8 cellular contexts compared by ENCODE assay signal in genomic region chr7:77696643-77697534, GRCh38. TPM values are rescaled to one million over a fixed set of nuclear protein-coding genes. Genes with fewer than 3 reads are reported as not detected.
DNase-seq lines count a peak whose midpoint lies in the region; ATAC-seq and TF ChIP-seq lines count a peak whose summit lies in the region.

No MANE protein-coding gene starts in this region.

- H3K27me3 Mint-ChIP-seq in GM23338 (ENCODE audit: insufficient read depth, low read depth, poor library complexity) = peaks cover 8% of the 10 kb centered on the region

- ATAC-seq in GM23338 (peak; percentile 51), heart right ventricle (peak; percentile 46 to 82 (median 62))

- H4K20me1 ChIP-seq in DOHH2 (ENCODE audit: control insufficient read depth, insufficient read depth, low read depth, low read length) (peaks cover 34% of the 10 kb centered on the region), GM23338 (replicated peaks; ENCODE audit: insufficient read depth) (peaks cover 23% of the 10 kb centered on the region)

- no peaks in the 10 kb centered on the region for H3K9me3 Mint-ChIP-seq in GM23338

- intact Hi-C loops in heart right ventricle (cut with DNase I) (loop anchor here in 2 of 10 donors (5.0 kb wide), 2 partner anchors 40 to 160 kb away; partner anchors contain the start of gene PTPN12 (in 1 of the 2)), posterior vena cava (cut with DNase I) (no loop called here), uterus (cut with DNase I; ENCODE audit: low total_unique reads) (no loop called here)

- TF ChIP-seq CTCF in DOHH2 (IDR thresholded peaks at IDR 0.05; ENCODE audit: low read depth, low read length, poor library complexity, severe bottlenecking) (peak; percentile 19), GM23338 (conservative IDR thresholded peaks at IDR 0.05; ENCODE audit: low read depth in 2 of 2) (no peak), LNCaP clone FGC (IDR thresholded peaks at IDR 0.05; ENCODE audit: control insufficient read depth, extremely low read depth, insufficient read depth) (0 out of 2 replicates have a peak, but pooled peaks have one; percentile 12), heart right ventricle (IDR thresholded peaks at IDR 0.05) (peak in 2 of 9 donors; percentile 3 to 17), uterus (IDR thresholded peaks at IDR 0.05) (no peak)

- H3K4me3 ChIP-seq in DOHH2 (ENCODE audit: low read length) = peak overlapping the region; percentile 95
- H3K4me3 ChIP-seq in GM23338 = peak overlapping the region; percentile 98
- H3K4me3 ChIP-seq in LNCaP clone FGC (ENCODE audit: low read depth, low read length) = peak overlapping the region; percentile 99
- peak overlapping the region; percentile 77 to 100 (median 97) for H3K4me3 ChIP-seq in heart right ventricle
- peak overlapping the region; percentile 73 to 96 for H3K4me3 ChIP-seq in uterus

- peak overlapping the region; percentile 74 for H3K27ac ChIP-seq in DOHH2 (ENCODE audit: low read depth, low read length)
- peak overlapping the region; percentile 80 for H3K27ac ChIP-seq in GM23338 (ENCODE audit: low read depth)
- peak overlapping the region; percentile 90 to 99 (median 96) for H3K27ac ChIP-seq in heart right ventricle
- peak overlapping the region; percentile 92 to 97 for H3K27ac ChIP-seq in uterus

- peaks cover 14% of the 10 kb centered on the region for H3F3A ChIP-seq in DOHH2 (ENCODE audit: control insufficient read depth, insufficient read depth)
- no peaks in the 10 kb centered on the region for H3F3A ChIP-seq in GM23338 (replicated peaks; ENCODE audit: low read depth)

- H2AFZ ChIP-seq in GM23338 = peak overlapping the region; percentile 90

- H3K27ac Mint-ChIP-seq in GM23338 = peak overlapping the region; percentile 94

- H3K36me3 Mint-ChIP-seq in GM23338 (ENCODE audit: low read depth) = peaks cover 10% of the 10 kb centered on the region

- H3K79me2 ChIP-seq in DOHH2 (ENCODE audit: control insufficient read depth, low read length) (peaks cover 94% of the 10 kb centered on the region), GM23338 (replicated peaks; ENCODE audit: insufficient read depth) (peaks cover 94% of the 10 kb centered on the region)

- H3K27me3 ChIP-seq in DOHH2 (ENCODE audit: control insufficient read depth, low read length) (no peaks in the 10 kb centered on the region), GM23338 (ENCODE audit: insufficient read depth) (no peaks in the 10 kb centered on the region), heart right ventricle (no peaks in the 10 kb centered on the region), uterus (no peaks in the 10 kb centered on the region)

- H3K4me1 ChIP-seq in DOHH2 (ENCODE audit: control insufficient read depth, low read length) (peaks cover 48% of the 10 kb centered on the region), GM23338 (ENCODE audit: insufficient read depth) (peaks cover 29% of the 10 kb centered on the region), heart right ventricle (peaks cover 0 to 67% (median 55%) of the 10 kb centered on the region in 9 donors), uterus (peaks cover 0 to 7% of the 10 kb centered on the region in 2 donors)

- DNase-seq in GM23338 (ENCODE audit: low spot score) (peak; percentile 74), LNCaP clone FGC (ENCODE audit: low read depth) (no peak), SKM-1 (lab: John Stamatoyannopoulos, UW; ENCODE audit: unreplicated experiment) (peak; percentile 34), heart right ventricle (peak; percentile 49 to 58), posterior vena cava (ENCODE audit: low spot score) (peak; percentile 85), uterus (peak; percentile 49 to 55)
- DNase-seq in activated naive CD8-positive, alpha-beta T cell treated with anti-CD3 and anti-CD28 coated beads, Interleukin-2, amount 50 U/mL, for 16 hours (ENCODE audit: low read depth, low spot score) = peak; percentile 9

- H3K9me3 ChIP-seq in DOHH2 (ENCODE audit: control insufficient read depth, insufficient read depth, low read length) = no peaks in the 10 kb centered on the region
- H3K9me3 ChIP-seq in heart right ventricle = no peaks in the 10 kb centered on the region
- no peaks in the 10 kb centered on the region for H3K9me3 ChIP-seq in uterus

- H3K4me2 ChIP-seq in DOHH2 (ENCODE audit: low read length) = peak overlapping the region; percentile 96
- H3K4me2 ChIP-seq in GM23338 = peak overlapping the region; percentile 93

- peaks cover 51% of the 10 kb centered on the region for H3K36me3 ChIP-seq in DOHH2 (ENCODE audit: control insufficient read depth, low read length)
- no peaks in the 10 kb centered on the region for H3K36me3 ChIP-seq in GM23338 (ENCODE audit: insufficient read depth)
- peaks cover 0 to 10% (median 0%) of the 10 kb centered on the region in 9 donors for H3K36me3 ChIP-seq in heart right ventricle
- H3K36me3 ChIP-seq in uterus = no peaks in the 10 kb centered on the region

- TF ChIP-seq POLR2A in uterus (IDR thresholded peaks at IDR 0.05) = peak in 1 of 2 donors; percentile 51

- peak overlapping the region; percentile 99 for H3K4me3 Mint-ChIP-seq in GM23338

- no peaks in the 10 kb centered on the region for H3K9me2 ChIP-seq in DOHH2 (replicated peaks; ENCODE audit: control insufficient read depth, low read length)
- no peaks in the 10 kb centered on the region for H3K9me2 ChIP-seq in GM23338 (ENCODE audit: insufficient read depth)

- H3K4me1 Mint-ChIP-seq in GM23338 = peaks cover 35% of the 10 kb centered on the region

- 1% methylated on average over 59 to 67 of the region's 67 CpGs for WGBS in heart right ventricle, 2 donors

TF ChIP-seq in GM23338, 12 proteins besides CTCF, POLR2A, EP300 and RAD21:
- TF ChIP-seq ZNF331 (CRISPR knock-in tag; IDR thresholded peaks at IDR 0.05; ENCODE audit: low read depth) (no peak), POLR2AphosphoS5 (IDR thresholded peaks at IDR 0.05; ENCODE audit: low read depth) (no peak), EZH2 (IDR thresholded peaks at IDR 0.05; ENCODE audit: low read depth, unreplicated experiment) (no peak)
TF ChIP-seq in GM23338: peak in this region for 0.

RNA-seq across cellular contexts. Expression of gene RSBN1L, which starts 0.6 kb away (rescaled TPM):
- 19.7 and 20.0 TPM in 2 replicates for total RNA-seq in GM23338 (2014; rRNA removed; shearing (Covaris generic))
- polyA plus RNA-seq in GM23338 (2016; fragmentation: Nextera tagmentation; extraction: Ambion mirVana) = 7.7 and 9.7 TPM in 2 replicates
- total RNA-seq in heart right ventricle = 10 to 100 TPM in 4 of 10 donors, 1 to 10 TPM in 6; 7.7 to 11.8 (median 10.0) TPM
- polyA plus RNA-seq in heart right ventricle = 1 to 10 TPM; 3.3 to 9.2 TPM
- 10 to 100 TPM; 19.2 to 19.8 TPM for total RNA-seq in posterior vena cava
- 10 to 100 TPM; 25.1 to 55.7 (median 42.5) TPM for total RNA-seq in uterus

Comparison
In these comparisons a context has a peak if more than half of its experiments do, and no peak if none do; other contexts are left out.
1. CTCF ChIP-seq: peak in DOHH2 (single experiment) and LNCaP clone FGC (single experiment); none in GM23338 (0 of 2) and uterus (0 of 4).
2. Peak in every context shown above with its lines, with median percentiles within 50 percentile points of each other: H3K27ac ChIP-seq and H3K4me3 ChIP-seq.